Comparison of ENCODE assay signal across 22 cellular contexts in the genomic region with DNA sequence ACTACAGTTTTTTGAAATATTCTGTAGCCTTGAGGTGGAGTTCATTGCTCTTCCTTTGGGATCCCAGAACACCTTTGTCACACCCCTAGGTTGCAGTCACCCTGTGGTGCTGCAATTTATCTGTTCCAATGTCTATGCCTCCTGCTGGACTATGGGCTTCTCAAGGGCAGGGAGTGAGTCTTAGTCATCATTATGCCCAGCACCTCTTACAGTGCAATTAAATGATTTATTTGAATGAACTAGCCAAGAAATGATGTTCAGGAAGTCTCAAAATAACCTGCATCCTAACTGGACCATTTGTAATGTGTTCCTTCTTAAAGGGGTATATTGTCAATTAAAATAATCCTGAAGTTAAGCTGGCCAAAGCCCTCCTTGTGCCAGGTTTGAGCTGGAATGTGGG.
"Had no signal": no experiment of that assay in that cellular context is flagged by ENCODE, and none has a peak within 500 bp of the region (broad histone marks: within the 10 kb centered on the region; RNA-seq: fewer than 3 reads in every experiment).

No MANE protein-coding gene starts in this region.

- H3K4me3 Mint-ChIP-seq: activated CD8-positive, alpha-beta T cell treated with anti-CD3 and anti-CD28 coated beads for 36 hours; activated naive CD8-positive, alpha-beta T cell treated with anti-CD3 and anti-CD28 coated beads, Interleukin-2, amount 10 ng/mL, durations not matched to agents 7 days and 5 days; brain; central memory CD8-positive, alpha-beta T cell; T-helper 1 cell treated with Interleukin-12 subunit alpha and Interleukin-12 subunit beta and Interleukin-4 antibody, amounts not matched to agents 30 μg/mL and 1 μg/mL, for 36 hours had no signal

- H3K9me3 Mint-ChIP-seq: activated CD8-positive, alpha-beta T cell treated with anti-CD3 and anti-CD28 coated beads for 36 hours; activated naive CD8-positive, alpha-beta T cell treated with anti-CD3 and anti-CD28 coated beads, Interleukin-2, amount 10 ng/mL, durations not matched to agents 7 days and 5 days; brain; central memory CD8-positive, alpha-beta T cell had no signal

- H3K9me3 ChIP-seq: adrenal gland had no signal

- H3K27me3 ChIP-seq: adrenal gland had no signal

- H3K4me2 ChIP-seq: KMS-11 had no signal

- DNase-seq: activated CD4-positive, alpha-beta T cell treated with anti-CD3 and anti-CD28 coated beads for 4 hours; activated CD8-positive, alpha-beta memory T cell treated with anti-CD3 and anti-CD28 coated beads, Interleukin-2, amount 50 U/mL, for 4 hours; activated CD8-positive, alpha-beta T cell treated with anti-CD3 and anti-CD28 coated beads for 36 hours; activated naive CD4-positive, alpha-beta T cell treated with anti-CD3 and anti-CD28 coated beads, Interleukin-2, amount 50 U/mL, for 16 hours; activated naive CD8-positive, alpha-beta T cell treated with anti-CD3 and anti-CD28 coated beads, Interleukin-2, amount 10 ng/mL, durations not matched to agents 7 days and 5 days; aorta; MM.1S; NCI-H1105; NCI-H1436; NCI-H1694 treated with DMSO at 0.1 percent for 48 hours; NCI-H2029 treated with DMSO at 0.1 percent for 48 hours; NCI-H510A treated with DMSO at 0.1 percent for 48 hours; NCI-H69; NK-92 treated with Interleukin-12 subunit alpha and Interleukin-12 subunit beta, amount 100 ng/mL, for 24 hours; OCI-M1; SHP77 treated with DMSO at 0.1 percent for 48 hours had no signal

- ATAC-seq: activated CD4-positive, CD25-positive, alpha-beta regulatory T cell treated with anti-CD3 and anti-CD28 coated beads, Interleukin-2, amount 50 U/mL, for 24 hours; activated CD8-positive, alpha-beta T cell treated with anti-CD3 and anti-CD28 coated beads for 36 hours had no signal

- H3K4me3 ChIP-seq: adrenal gland had no signal

- H3K27ac ChIP-seq: adrenal gland, KMS-11 had no signal

- H3K9ac ChIP-seq: KMS-11 had no signal

- H3K27ac Mint-ChIP-seq: activated CD8-positive, alpha-beta T cell treated with anti-CD3 and anti-CD28 coated beads for 36 hours; activated naive CD8-positive, alpha-beta T cell treated with anti-CD3 and anti-CD28 coated beads, Interleukin-2, amount 10 ng/mL, durations not matched to agents 7 days and 5 days; brain; T-helper 1 cell treated with Interleukin-12 subunit alpha and Interleukin-12 subunit beta and Interleukin-4 antibody, amounts not matched to agents 30 μg/mL and 1 μg/mL, for 36 hours had no signal

- H3K27me3 Mint-ChIP-seq: brain had no signal

- H3K36me3 Mint-ChIP-seq: activated naive CD8-positive, alpha-beta T cell treated with anti-CD3 and anti-CD28 coated beads, Interleukin-2, amount 10 ng/mL, durations not matched to agents 7 days and 5 days; brain had no signal

- H3K36me3 ChIP-seq: adrenal gland had no signal

- H3K4me1 Mint-ChIP-seq: brain; central memory CD8-positive, alpha-beta T cell had no signal
